Comparison of ENCODE assay signal across 1 cellular context in genomic region chr17:19418312-19418992, GRCh38.
A peak's percentile ranks its signal among the peaks of the same experiment; 100 is the strongest.
TF ChIP-seq lines count a peak whose summit lies in the region.

No MANE protein-coding gene starts in this region.

TF ChIP-seq in SK-N-SH, 30 proteins besides CTCF, POLR2A, EP300 and RAD21:
- TF ChIP-seq FOSL2 (IDR thresholded peaks at IDR 0.05; ENCODE audit: borderline replicate concordance, low read depth) (0 out of 2 replicates have a peak, but pooled peaks have one; percentile 18), GATA2 (CRISPR knock-in tag; IDR thresholded peaks at IDR 0.05) (no peak), MAX (IDR thresholded peaks at IDR 0.05; ENCODE audit: low read depth) (no peak), TEAD4 (IDR thresholded peaks at IDR 0.05; ENCODE audit: borderline replicate concordance, insufficient read depth) (no peak), NRF1 (IDR thresholded peaks at IDR 0.05; ENCODE audit: low read depth, low read length) (no peak)
